1 cellular context compared by ENCODE assay signal in genomic region chr13:89497658-89498057, GRCh38.
TF ChIP-seq lines count a peak whose summit lies in the region.

No MANE protein-coding gene starts in this region.

TF ChIP-seq in SK-N-SH treated with all-trans-retinoic acid at 6 μM for 48 hours, 23 proteins besides CTCF, POLR2A, EP300 and RAD21 (continued from another document):
- TF ChIP-seq, protein P1, sequence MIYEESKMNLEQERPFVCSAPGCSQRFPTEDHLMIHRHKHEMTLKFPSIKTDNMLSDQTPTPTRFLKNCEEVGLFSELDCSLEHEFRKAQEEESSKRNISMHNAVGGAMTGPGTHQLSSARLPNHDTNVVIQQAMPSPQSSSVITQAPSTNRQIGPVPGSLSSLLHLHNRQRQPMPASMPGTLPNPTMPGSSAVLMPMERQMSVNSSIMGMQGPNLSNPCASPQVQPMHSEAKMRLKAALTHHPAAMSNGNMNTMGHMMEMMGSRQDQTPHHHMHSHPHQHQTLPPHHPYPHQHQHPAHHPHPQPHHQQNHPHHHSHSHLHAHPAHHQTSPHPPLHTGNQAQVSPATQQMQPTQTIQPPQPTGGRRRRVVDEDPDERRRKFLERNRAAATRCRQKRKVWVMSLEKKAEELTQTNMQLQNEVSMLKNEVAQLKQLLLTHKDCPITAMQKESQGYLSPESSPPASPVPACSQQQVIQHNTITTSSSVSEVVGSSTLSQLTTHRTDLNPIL (CRISPR knock-in tag; IDR thresholded peaks at IDR 0.05; ENCODE audit: low read depth), result no peak
- TF ChIP-seq RARB (CRISPR knock-in tag; IDR thresholded peaks at IDR 0.05) (no peak), ZNF70 (CRISPR knock-in tag; IDR thresholded peaks at IDR 0.05) (no peak), ISL1 (CRISPR knock-in tag; IDR thresholded peaks at IDR 0.05) (no peak), GLIS3 (CRISPR knock-in tag; IDR thresholded peaks at IDR 0.05) (no peak)
